Comparison of ENCODE assay signal across 10 cellular contexts in genomic region chr14:75283884-75284563, GRCh38. TPM values are rescaled to one million over a fixed set of nuclear protein-coding genes. Genes with fewer than 3 reads are reported as not detected.
DNase-seq lines count a peak whose midpoint lies in the region; ATAC-seq and TF ChIP-seq lines count a peak whose summit lies in the region.
"Had no signal": no experiment of that assay in that cellular context is flagged by ENCODE, and none has a peak within 500 bp of the region (broad histone marks: within the 10 kb centered on the region; RNA-seq: fewer than 3 reads in every experiment).

No MANE protein-coding gene starts in this region.

- H3K4ac ChIP-seq in mesenchymal stem cell (ENCODE audit: low read depth in 1 of 2, low read length in 2 of 2): no peak overlapping the region

- peak overlapping the region; percentile 36 to 40 for H3K27ac ChIP-seq in breast epithelium
- H3K27ac ChIP-seq in mesenchymal stem cell (ENCODE audit: low read length, poor library complexity, severe bottlenecking): no peak overlapping the region

- no peak overlapping the region for H3K23ac ChIP-seq in mesenchymal stem cell (ENCODE audit: low read length in 2 of 2)

- H2BK120ac ChIP-seq in mesenchymal stem cell (ENCODE audit: low read depth, low read length): no peak overlapping the region

- no peak overlapping the region for H3K14ac ChIP-seq in mesenchymal stem cell (ENCODE audit: low read length in 2 of 2)

- H3K4me3 ChIP-seq in breast epithelium (no peak overlapping the region), mesenchymal stem cell (ENCODE audit: insufficient read depth in 1 of 2, low read depth in 1 of 2, low read length in 2 of 2) (no peak overlapping the region), HAP-1 (no peak overlapping the region)

- H4K91ac ChIP-seq in mesenchymal stem cell (ENCODE audit: low read length): no peak overlapping the region

- in situ Hi-C loops in KBM-7 (cut with MboI; ENCODE audit: low pct_unique_long_range_greater_than_20kb, low sequenced_read_pairs) (no loop called here), HAP-1 (cut with MboI; ENCODE audit: low sequenced_read_pairs) (no loop called here)

- no peaks in the 10 kb centered on the region for H3K9me3 ChIP-seq in breast epithelium
- H3K9me3 ChIP-seq in mesenchymal stem cell (ENCODE audit: control insufficient read depth, low read length): no peaks in the 10 kb centered on the region
- no peaks in the 10 kb centered on the region; the same call in 1 of the 2 replicates for H3K9me3 ChIP-seq in HAP-1

- peak overlapping the region; percentile 41 for H3K9ac ChIP-seq in mesenchymal stem cell (ENCODE audit: low read length)

- DNase-seq in AML-193 (lab: John Stamatoyannopoulos, UW): peak; percentile 78
- DNase-seq in KBM-7: peak; percentile 88
- no peak for DNase-seq in breast epithelium (ENCODE audit: low spot score in 2 of 2)
- peak; percentile 98 for DNase-seq in mesenchymal stem cell
- DNase-seq in NCI-H2107 (lab: John Stamatoyannopoulos, UW): no peak
- no peak for DNase-seq in HAP-1 (ENCODE audit: low spot score in 2 of 2)
- no peak for DNase-seq in NCI-H748 treated with DMSO at 0.1 percent for 48 hours (lab: John Stamatoyannopoulos, UW)
- DNase-seq: activated CD4-positive, alpha-beta T cell treated with anti-CD3 and anti-CD28 coated beads for 4 hours; NK-92 treated with Interleukin-12 subunit alpha and Interleukin-12 subunit beta, amount 100 ng/mL, for 24 hours had no signal

- TF ChIP-seq POLR2A in breast epithelium (IDR thresholded peaks at IDR 0.05): no peak

- H2AFZ ChIP-seq in mesenchymal stem cell (ENCODE audit: low read depth, low read length): no peak overlapping the region

- peaks cover 8% of the 10 kb centered on the region for H3K79me1 ChIP-seq in mesenchymal stem cell (replicated peaks; ENCODE audit: low read length, poor library complexity, severe bottlenecking)

- no peak for TF ChIP-seq CTCF in breast epithelium (IDR thresholded peaks at IDR 0.05)

- no peak overlapping the region for H2BK5ac ChIP-seq in mesenchymal stem cell (ENCODE audit: low read depth, low read length, poor library complexity, severe bottlenecking)

- H3K18ac ChIP-seq in mesenchymal stem cell (ENCODE audit: low read depth in 1 of 2, low read length in 2 of 2): no peak overlapping the region

- H4K8ac ChIP-seq in mesenchymal stem cell (ENCODE audit: low read length): no peak overlapping the region

- peaks cover 0 to 3% of the 10 kb centered on the region in 2 donors for H3K4me1 ChIP-seq in breast epithelium
- peaks cover 10% of the 10 kb centered on the region for H3K4me1 ChIP-seq in mesenchymal stem cell (ENCODE audit: control insufficient read depth, insufficient read depth, low read depth, low read length)
- peaks cover 4% of the 10 kb centered on the region for H3K4me1 ChIP-seq in HAP-1

- no peaks in the 10 kb centered on the region for H3K36me3 ChIP-seq in breast epithelium
- H3K36me3 ChIP-seq in mesenchymal stem cell (ENCODE audit: control insufficient read depth in 1 of 2, insufficient read depth in 2 of 2, low read depth in 1 of 2, low read length in 2 of 2): peaks cover 10 to 22% of the 10 kb centered on the region in 2 experiments
- no peaks in the 10 kb centered on the region; the same call in none of the 2 replicates for H3K36me3 ChIP-seq in HAP-1 (replicated peaks)

- no peak overlapping the region for H2BK15ac ChIP-seq in mesenchymal stem cell (ENCODE audit: low read depth, poor library complexity, severe bottlenecking)

- H3K27me3 ChIP-seq in breast epithelium (no peaks in the 10 kb centered on the region), mesenchymal stem cell (ENCODE audit: control insufficient read depth in 1 of 2, insufficient read depth in 1 of 2, low read length in 2 of 2) (peaks cover 0 to 14% of the 10 kb centered on the region in 2 experiments), HAP-1 (ENCODE audit: low read depth) (no peaks in the 10 kb centered on the region)

- no peak overlapping the region for H2BK12ac ChIP-seq in mesenchymal stem cell (ENCODE audit: low read length in 2 of 2)

- H3K4me2 ChIP-seq in mesenchymal stem cell (ENCODE audit: low read length, poor library complexity, severe bottlenecking): no peak overlapping the region

- ATAC-seq in HG03439 (IDR thresholded peaks at IDR 0.05; ENCODE audit: unreplicated experiment): no peak

- intact Hi-C loops in breast epithelium (cut with DNase I; ENCODE audit: low total_unique reads): no loop called here

- WGBS in mesenchymal stem cell: 90% methylated on average over 5 of the region's 5 CpGs

- no peak overlapping the region for H2AK5ac ChIP-seq in mesenchymal stem cell (ENCODE audit: low read length, severe bottlenecking)

RNA-seq across cellular contexts. Expression of gene FOS, which starts 5.4 kb away (rescaled TPM):
- 100 to 1,000 TPM; 398 to 629 (median 549) TPM for total RNA-seq in breast epithelium
- polyA plus RNA-seq in mesenchymal stem cell (2013, experiment 1 of 2): 587 TPM
- polyA plus RNA-seq in mesenchymal stem cell (2013, experiment 2 of 2): 551 TPM

Comparison
In these comparisons a context has a peak if more than half of its experiments do, and no peak if none do; other contexts are left out.
1. DNase-seq: peak in AML-193 (2 of 2), KBM-7 (single experiment) and mesenchymal stem cell (single experiment); none in breast epithelium (0 of 2), NCI-H2107 (single experiment), HAP-1 (0 of 2) and NCI-H748 treated with DMSO at 0.1 percent for 48 hours (single experiment).